In the genomic region with DNA sequence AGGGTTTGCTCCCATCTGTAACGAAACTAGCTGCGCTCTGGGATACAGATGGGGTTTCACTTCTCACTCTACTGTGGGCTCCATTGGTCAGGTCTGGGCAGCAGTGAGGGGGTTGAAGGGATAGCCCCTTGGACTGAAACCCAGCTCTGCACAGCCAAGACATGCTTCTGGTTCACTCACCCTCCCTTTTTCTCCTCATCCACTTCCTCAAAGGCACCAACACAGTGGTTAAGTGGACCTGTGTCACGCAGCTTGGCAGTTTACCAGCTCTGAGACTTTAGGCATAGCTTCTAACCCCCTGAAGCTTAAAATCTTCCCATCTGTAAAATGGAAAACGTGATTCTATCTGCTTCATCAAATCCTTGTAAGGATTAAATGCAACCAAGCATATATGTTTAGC, we compare ENCODE assay signal across 24 cellular contexts. TPM values are rescaled to one million over a fixed set of nuclear protein-coding genes. Genes with fewer than 3 reads are reported as not detected.
"Had no signal": no experiment of that assay in that cellular context is flagged by ENCODE, and none has a peak within 500 bp of the region (broad histone marks: within the 10 kb centered on the region; RNA-seq: fewer than 3 reads in every experiment).

No MANE protein-coding gene starts in this region.

- DNase-seq: activated CD4-positive, alpha-beta T cell treated with anti-CD3 and anti-CD28 coated beads for 1 hour; amniotic stem cell; effector memory CD4-positive, alpha-beta T cell; esophagus squamous epithelium; heart right ventricle; immature natural killer cell; kidney glomerular epithelial cell; left ventricle myocardium superior; stimulated activated CD4-positive, alpha-beta T cell treated with anti-CD3 and anti-CD28 coated beads, Interleukin-12 subunit alpha, Interleukin-12 subunit beta, amount 100 ng/mL, for 4 hours; stimulated activated CD4-positive, alpha-beta T cell treated with anti-CD3 and anti-CD28 coated beads, Interleukin-1b, Interleukin-23, amount 100 ng/mL, for 48 hours; stimulated activated CD8-positive, alpha-beta memory T cell treated with anti-CD3 and anti-CD28 coated beads, Interleukin-4, amount 100 ng/mL, for 48 hours; stimulated activated naive CD8-positive, alpha-beta T cell treated with anti-CD3 and anti-CD28 coated beads, Interleukin-15, Interleukin-2, amounts not matched to agents 100 U/mL and 50 U/mL, for 24 hours; substantia nigra had no signal

- ATAC-seq: heart right ventricle; left ventricle myocardium superior; stimulated activated naive CD8-positive, alpha-beta T cell treated with anti-CD3 and anti-CD28 coated beads, Interleukin-15, Interleukin-2, amounts not matched to agents 100 U/mL and 50 U/mL, for 24 hours had no signal

RNA-seq across cellular contexts. Expression of a gene that starts 11.5 kb away (rescaled TPM):
- total RNA-seq: activated CD8-positive, alpha-beta memory T cell treated with anti-CD3 and anti-CD28 coated beads for 36 hours; activated T-helper 1 cell treated with anti-CD3 and anti-CD28 coated beads, Interleukin-12 subunit alpha, Interleukin-12 subunit beta, Interleukin-2, Interleukin-4 antibody, amounts not matched to agents 30 ng/mL and 10 ng/mL and 1 ng/mL, durations not matched to agents 14 hours and 24 hours and 36 hours; cardiac muscle cell; chondrocyte; endothelial cell of umbilical vein; heart right ventricle; left ventricle myocardium superior; mononuclear cell; neural crest cell; progenitor cell of endocrine pancreas; right atrium auricular region; tibial nerve had no signal
- polyA plus RNA-seq: cardiac muscle cell, endothelial cell of umbilical vein, heart right ventricle, immature natural killer cell had no signal

RNA-seq across cellular contexts. Expression of a gene that starts 14.9 kb away (rescaled TPM):
- total RNA-seq: activated CD8-positive, alpha-beta memory T cell treated with anti-CD3 and anti-CD28 coated beads for 36 hours; activated T-helper 1 cell treated with anti-CD3 and anti-CD28 coated beads, Interleukin-12 subunit alpha, Interleukin-12 subunit beta, Interleukin-2, Interleukin-4 antibody, amounts not matched to agents 30 ng/mL and 10 ng/mL and 1 ng/mL, durations not matched to agents 14 hours and 24 hours and 36 hours; cardiac muscle cell; chondrocyte; endothelial cell of umbilical vein; left ventricle myocardium superior; mononuclear cell; neural crest cell; osteoblast; progenitor cell of endocrine pancreas; right atrium auricular region had no signal
- polyA plus RNA-seq: cardiac muscle cell, endothelial cell of umbilical vein, immature natural killer cell had no signal

RNA-seq across cellular contexts. Expression of a gene that starts 27.9 kb away (rescaled TPM):
- total RNA-seq: activated CD8-positive, alpha-beta memory T cell treated with anti-CD3 and anti-CD28 coated beads for 36 hours; activated T-helper 1 cell treated with anti-CD3 and anti-CD28 coated beads, Interleukin-12 subunit alpha, Interleukin-12 subunit beta, Interleukin-2, Interleukin-4 antibody, amounts not matched to agents 30 ng/mL and 10 ng/mL and 1 ng/mL, durations not matched to agents 14 hours and 24 hours and 36 hours; cardiac muscle cell; chondrocyte; endothelial cell of umbilical vein; esophagus squamous epithelium; heart right ventricle; left ventricle myocardium superior; mononuclear cell; neural crest cell; osteoblast; progenitor cell of endocrine pancreas; right atrium auricular region; tibial nerve had no signal
- polyA plus RNA-seq: cardiac muscle cell, endothelial cell of umbilical vein, heart right ventricle, immature natural killer cell had no signal

RNA-seq across cellular contexts. Expression of a gene that starts 28.7 kb away (rescaled TPM):
- total RNA-seq: activated CD8-positive, alpha-beta memory T cell treated with anti-CD3 and anti-CD28 coated beads for 36 hours; activated T-helper 1 cell treated with anti-CD3 and anti-CD28 coated beads, Interleukin-12 subunit alpha, Interleukin-12 subunit beta, Interleukin-2, Interleukin-4 antibody, amounts not matched to agents 30 ng/mL and 10 ng/mL and 1 ng/mL, durations not matched to agents 14 hours and 24 hours and 36 hours; cardiac muscle cell; chondrocyte; endothelial cell of umbilical vein; esophagus squamous epithelium; heart right ventricle; left ventricle myocardium superior; mononuclear cell; neural crest cell; osteoblast; progenitor cell of endocrine pancreas; right atrium auricular region; tibial nerve had no signal
- polyA plus RNA-seq: cardiac muscle cell, endothelial cell of umbilical vein, heart right ventricle, immature natural killer cell had no signal

RNA-seq across cellular contexts. Expression of a gene that starts 37.4 kb away (rescaled TPM):
- total RNA-seq: activated CD8-positive, alpha-beta memory T cell treated with anti-CD3 and anti-CD28 coated beads for 36 hours; activated T-helper 1 cell treated with anti-CD3 and anti-CD28 coated beads, Interleukin-12 subunit alpha, Interleukin-12 subunit beta, Interleukin-2, Interleukin-4 antibody, amounts not matched to agents 30 ng/mL and 10 ng/mL and 1 ng/mL, durations not matched to agents 14 hours and 24 hours and 36 hours; cardiac muscle cell; chondrocyte; endothelial cell of umbilical vein; heart right ventricle; left ventricle myocardium superior; mononuclear cell; neural crest cell; progenitor cell of endocrine pancreas; right atrium auricular region had no signal
- polyA plus RNA-seq: cardiac muscle cell, heart right ventricle, immature natural killer cell had no signal
